Comparison of ENCODE assay signal across 12 cellular contexts in genomic region chr5:93874491-93874890, GRCh38.
DNase-seq lines count a peak whose midpoint lies in the region; ATAC-seq and TF ChIP-seq lines count a peak whose summit lies in the region.
"Had no signal": no experiment of that assay in that cellular context is flagged by ENCODE, and none has a peak within 500 bp of the region (broad histone marks: within the 10 kb centered on the region; RNA-seq: fewer than 3 reads in every experiment).

No MANE protein-coding gene starts in this region.

- TF ChIP-seq CTCF in right lobe of liver (IDR thresholded peaks at IDR 0.05), result no peak

- ATAC-seq in activated T-cell treated with anti-CD3 and anti-CD28 coated beads, Interleukin-2, amount 50 U/mL, for 72 hours (replicated peaks in 1 of 2), result peak; percentile 53 to 61
- peak; percentile 71 for ATAC-seq in HG02759 (IDR thresholded peaks at IDR 0.05; ENCODE audit: unreplicated experiment)
- peak; percentile 70 for ATAC-seq in HG03520 (IDR thresholded peaks at IDR 0.05; ENCODE audit: unreplicated experiment)
- no peak for ATAC-seq in right lobe of liver

- no peaks in the 10 kb centered on the region for H3K4me1 ChIP-seq in right lobe of liver
- H3K4me1 ChIP-seq: colonic mucosa had no signal

- H3K36me3 Mint-ChIP-seq in activated T-cell treated with anti-CD3 and anti-CD28 coated beads, Interleukin-2, amount 50 U/mL, for 72 hours (ENCODE audit: insufficient read depth in 2 of 2), result peaks cover 0 to 1% of the 10 kb centered on the region in 2 donors

- no peak overlapping the region for H3K27ac ChIP-seq in right lobe of liver
- H3K27ac ChIP-seq: colonic mucosa, PC-9 had no signal

- H3K9me3 Mint-ChIP-seq in activated T-cell treated with anti-CD3 and anti-CD28 coated beads, Interleukin-2, amount 50 U/mL, for 72 hours, result no peaks in the 10 kb centered on the region

- no peak for DNase-seq in activated T-cell treated with anti-CD3 and anti-CD28 coated beads, Interleukin-2, amount 50 U/mL, for 72 hours
- no peak for DNase-seq in activated T-cell treated with anti-CD3 and anti-CD28 coated beads, Interleukin-2, amount 50 U/mL, for 48 hours
- DNase-seq in EL (no peak), right lobe of liver (no peak), pons (ENCODE audit: low spot score) (no peak)
- DNase-seq in NK-92 treated with Interleukin-12 subunit alpha and Interleukin-12 subunit beta, amount 100 ng/mL, for 24 hours (lab: John Stamatoyannopoulos, UW), result no peak
- DNase-seq: colonic mucosa, NCI-H1436, occipital lobe, PC-9 had no signal

- H3K36me3 ChIP-seq in right lobe of liver, result no peaks in the 10 kb centered on the region
- H3K36me3 ChIP-seq: colonic mucosa had no signal

- H3K27me3 ChIP-seq in right lobe of liver, result no peaks in the 10 kb centered on the region
- H3K27me3 ChIP-seq: colonic mucosa had no signal

- H3K4me3 Mint-ChIP-seq in activated T-cell treated with anti-CD3 and anti-CD28 coated beads, Interleukin-2, amount 50 U/mL, for 72 hours, result peak overlapping the region in 1 of 2 donors; percentile 54

- no peak overlapping the region for H3K4me3 ChIP-seq in right lobe of liver
- H3K4me3 ChIP-seq: colonic mucosa, PC-9 had no signal

- peak overlapping the region; percentile 44 for H3K27ac Mint-ChIP-seq in activated T-cell treated with anti-CD3 and anti-CD28 coated beads, Interleukin-2, amount 50 U/mL, for 72 hours

- no peaks in the 10 kb centered on the region for H3K9me3 ChIP-seq in right lobe of liver
- H3K9me3 ChIP-seq: colonic mucosa had no signal

- intact Hi-C loops in right lobe of liver (cut with DNase I), result no loop called here

- TF ChIP-seq POLR2A in right lobe of liver (IDR thresholded peaks at IDR 0.05), result no peak

- H3K4me1 Mint-ChIP-seq in activated T-cell treated with anti-CD3 and anti-CD28 coated beads, Interleukin-2, amount 50 U/mL, for 72 hours (ENCODE audit: low read depth), result peaks cover 15% of the 10 kb centered on the region

- H3K27me3 Mint-ChIP-seq in activated T-cell treated with anti-CD3 and anti-CD28 coated beads, Interleukin-2, amount 50 U/mL, for 72 hours (ENCODE audit: low read depth), result no peaks in the 10 kb centered on the region

Comparison
In these comparisons a context has a peak if more than half of its experiments do, and no peak if none do; other contexts are left out.
1. ATAC-seq: peak in activated T-cell treated with anti-CD3 and anti-CD28 coated beads, Interleukin-2, amount 50 U/mL, for 72 hours (2 of 2), HG02759 (single experiment) and HG03520 (single experiment); none in right lobe of liver (0 of 4).